25 cellular contexts compared by ENCODE assay signal in the genomic region with DNA sequence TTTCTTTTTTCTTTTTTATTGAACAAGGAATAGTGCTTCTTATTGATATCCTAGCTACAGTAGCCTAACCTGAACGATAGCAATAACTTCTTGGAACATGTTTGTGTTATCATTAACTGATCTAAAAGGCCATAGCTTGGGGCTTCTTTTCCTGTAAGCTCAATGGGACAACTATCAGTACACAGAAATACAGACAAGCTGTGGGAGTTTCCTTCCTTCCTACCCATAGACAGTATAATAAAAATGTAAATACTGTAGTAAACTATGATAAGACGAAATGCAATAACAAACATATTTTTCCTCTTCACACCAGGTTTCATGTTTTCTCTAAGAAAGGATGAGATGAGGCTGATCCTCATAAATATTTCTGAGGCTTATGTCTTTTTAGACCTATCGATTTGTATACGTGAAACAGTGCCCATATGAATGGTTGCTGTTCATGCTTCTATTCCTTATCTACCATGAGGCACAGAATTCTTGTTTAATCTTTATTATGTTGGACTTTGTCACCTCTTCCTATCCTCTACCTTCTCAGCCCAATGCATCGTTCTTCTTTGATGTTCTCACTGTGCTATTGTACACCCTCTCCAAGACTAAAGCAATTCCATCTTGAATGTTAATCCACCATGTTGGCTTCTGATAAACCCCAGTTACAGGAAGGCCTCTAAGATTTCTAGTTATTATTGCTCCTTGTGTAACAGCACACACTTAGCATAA.
"Had no signal": no experiment of that assay in that cellular context is flagged by ENCODE, and none has a peak within 500 bp of the region (broad histone marks: within the 10 kb centered on the region; RNA-seq: fewer than 3 reads in every experiment).

No MANE protein-coding gene starts in this region.

- H3K27me3 ChIP-seq: heart right ventricle, left lung, ovary, right atrium auricular region, right lobe of liver, stomach, tibial artery, upper lobe of right lung had no signal

- H3K36me3 Mint-ChIP-seq: mesothelial cell of epicardium; stimulated activated naive B cell treated with anti-CD40 and anti-IgM and Interleukin-4, amounts not matched to agents 10 μg/mL and 1 μg/mL and 100 μg/mL, for 72 hours had no signal

- DNase-seq: heart right ventricle; hippocampal formation; kidney glomerular epithelial cell; left cardiac atrium; left lung; lower lobe of right lung; mammary epithelial cell; mesenchymal stem cell; naive thymus-derived CD4-positive, alpha-beta T cell; ovary; right lobe of liver; stimulated activated CD4-positive, alpha-beta T cell treated with anti-CD3 and anti-CD28 coated beads, Interleukin-12 subunit alpha, Interleukin-12 subunit beta, amount 100 ng/mL, for 4 hours; stimulated activated CD4-positive, alpha-beta T cell treated with anti-CD3 and anti-CD28 coated beads, Interleukin-15, amount 100 ng/mL, for 24 hours; stimulated activated CD4-positive, alpha-beta T cell treated with anti-CD3 and anti-CD28 coated beads, Interleukin-2, amount 100 ng/mL, for 24 hours; stimulated activated CD4-positive, alpha-beta T cell treated with anti-CD3 and anti-CD28 coated beads, Interleukin-4, amount 100 ng/mL, for 1 hour; stimulated activated naive B cell treated with anti-CD40 and anti-IgM and Interleukin-4, amounts not matched to agents 10 μg/mL and 1 μg/mL and 100 μg/mL, for 72 hours; stimulated activated naive CD8-positive, alpha-beta T cell treated with anti-CD3 and anti-CD28 coated beads, Interleukin-15, Interleukin-2, amounts not matched to agents 100 U/mL and 50 U/mL, for 24 hours; stomach; tibial artery; upper lobe of right lung had no signal

- H3K4me3 Mint-ChIP-seq: mesothelial cell of epicardium; naive thymus-derived CD4-positive, alpha-beta T cell; natural killer cell treated with Interleukin-12 subunit alpha and Interleukin-12 subunit beta and Interleukin-15 and Interleukin-18, amount 100 ng/mL, for 72 hours; stimulated activated naive B cell treated with anti-CD40 and anti-IgM and Interleukin-4, amounts not matched to agents 10 μg/mL and 1 μg/mL and 100 μg/mL, for 72 hours had no signal

- H3K4me3 ChIP-seq: heart right ventricle, left lung, lower lobe of right lung, ovary, right atrium auricular region, right lobe of liver, stomach, thoracic aorta, tibial artery, upper lobe of right lung had no signal

- H3K27ac Mint-ChIP-seq: mesothelial cell of epicardium; naive thymus-derived CD4-positive, alpha-beta T cell; natural killer cell treated with Interleukin-12 subunit alpha and Interleukin-12 subunit beta and Interleukin-15 and Interleukin-18, amount 100 ng/mL, for 72 hours; progenitor cell of endocrine pancreas; stimulated activated naive B cell treated with anti-CD40 and anti-IgM and Interleukin-4, amounts not matched to agents 10 μg/mL and 1 μg/mL and 100 μg/mL, for 72 hours had no signal

- H3K9me3 ChIP-seq: left lung, lower lobe of right lung, ovary, right atrium auricular region, right lobe of liver, stomach, thoracic aorta, tibial artery, upper lobe of right lung had no signal

- H3K27me3 Mint-ChIP-seq: natural killer cell treated with Interleukin-12 subunit alpha and Interleukin-12 subunit beta and Interleukin-15 and Interleukin-18, amount 100 ng/mL, for 72 hours; progenitor cell of endocrine pancreas; stimulated activated naive B cell treated with anti-CD40 and anti-IgM and Interleukin-4, amounts not matched to agents 10 μg/mL and 1 μg/mL and 100 μg/mL, for 72 hours had no signal

- H3K36me3 ChIP-seq: heart right ventricle, left lung, lower lobe of right lung, ovary, right atrium auricular region, right lobe of liver, stomach, thoracic aorta, tibial artery, upper lobe of right lung had no signal

- H3K4me1 ChIP-seq: heart right ventricle, left lung, lower lobe of right lung, right atrium auricular region, right lobe of liver, tibial artery, upper lobe of right lung had no signal

- ATAC-seq: heart right ventricle; left cardiac atrium; left lung; lower lobe of right lung; naive thymus-derived CD4-positive, alpha-beta T cell; natural killer cell treated with Interleukin-12 subunit alpha and Interleukin-12 subunit beta and Interleukin-15 and Interleukin-18, amount 100 ng/mL, for 72 hours; right lobe of liver; stimulated activated naive B cell treated with anti-CD40 and anti-IgM and Interleukin-4, amounts not matched to agents 10 μg/mL and 1 μg/mL and 100 μg/mL, for 72 hours; stimulated activated naive CD8-positive, alpha-beta T cell treated with anti-CD3 and anti-CD28 coated beads, Interleukin-15, Interleukin-2, amounts not matched to agents 100 U/mL and 50 U/mL, for 24 hours; upper lobe of right lung had no signal

- H3K4me1 Mint-ChIP-seq: mesothelial cell of epicardium; naive thymus-derived CD4-positive, alpha-beta T cell had no signal

- H3K27ac ChIP-seq: heart right ventricle, left lung, lower lobe of right lung, ovary, right atrium auricular region, right lobe of liver, stomach, thoracic aorta, tibial artery, upper lobe of right lung had no signal
